ENCODE assay signal across 21 cellular contexts in the genomic region with DNA sequence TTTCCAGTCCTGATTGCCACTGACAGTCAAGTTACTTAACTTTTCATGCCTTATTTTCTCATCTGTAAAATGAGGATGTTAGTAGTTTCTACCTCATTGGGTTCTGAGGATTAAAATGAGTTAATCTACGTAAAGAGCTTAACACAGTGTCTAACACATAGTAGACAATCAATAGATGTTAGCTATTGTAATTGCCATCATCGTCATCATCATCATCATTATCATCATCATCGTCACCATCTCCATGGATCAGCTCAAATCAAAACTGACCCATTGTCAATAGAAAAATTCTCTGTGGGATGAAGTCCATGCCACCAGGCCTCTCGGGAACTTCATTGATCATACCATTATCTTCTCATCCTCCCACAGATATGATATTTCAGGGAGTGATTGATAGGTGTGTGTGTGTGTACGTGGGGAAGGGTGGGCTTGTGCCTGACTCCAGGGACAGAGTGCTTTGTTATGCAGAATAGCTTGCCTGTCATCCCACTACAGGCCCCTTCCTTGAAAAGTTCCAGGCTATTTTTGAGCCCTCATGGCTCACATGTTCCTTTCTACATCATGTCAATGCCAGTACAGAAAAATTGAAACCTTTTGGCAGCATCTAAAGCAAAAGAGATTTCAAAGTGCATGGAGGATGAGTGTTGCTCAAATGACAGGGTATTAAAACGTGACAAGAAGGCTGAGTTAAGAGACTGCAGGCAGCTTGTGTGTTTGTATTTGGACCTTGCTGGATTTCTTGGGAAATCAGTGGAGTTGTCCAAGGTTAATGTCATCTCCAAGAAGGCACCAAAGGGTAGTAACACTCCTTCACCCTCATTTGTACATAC.
"Had no signal": no experiment of that assay in that cellular context is flagged by ENCODE, and none has a peak within 500 bp of the region (broad histone marks: within the 10 kb centered on the region; RNA-seq: fewer than 3 reads in every experiment).

No MANE protein-coding gene starts in this region.

- H3K36me3 ChIP-seq: heart left ventricle, prostate gland, sigmoid colon, suprapubic skin, thyroid gland, uterus had no signal

- H3K9me3 Mint-ChIP-seq: nephron, type B pancreatic cell had no signal

- H3K4me3 ChIP-seq: dorsolateral prefrontal cortex, heart left ventricle, prostate gland, sigmoid colon, skin epidermis, suprapubic skin, thyroid gland, uterus had no signal

- H3K4me3 Mint-ChIP-seq: nephron, type B pancreatic cell had no signal

- ATAC-seq: esophagus mucosa; heart left ventricle; left lobe of liver; stimulated activated naive CD8-positive, alpha-beta T cell treated with anti-CD3 and anti-CD28 coated beads, Interleukin-15, Interleukin-2, amounts not matched to agents 100 U/mL and 50 U/mL, for 24 hours had no signal

- H3K9me3 ChIP-seq: heart left ventricle, prostate gland, sigmoid colon, suprapubic skin, thyroid gland, uterus had no signal

- H3K36me3 Mint-ChIP-seq: type B pancreatic cell had no signal

- DNase-seq: cortex of kidney; dorsolateral prefrontal cortex; effector CD8-positive, alpha-beta T cell; heart left ventricle; hippocampal formation; mammary epithelial cell; midbrain; retina; sigmoid colon; stimulated activated CD4-positive, alpha-beta T cell treated with anti-CD3 and anti-CD28 coated beads, Interleukin-2, amount 100 ng/mL, for 24 hours; stimulated activated naive CD8-positive, alpha-beta T cell treated with anti-CD3 and anti-CD28 coated beads, Interleukin-15, Interleukin-2, amounts not matched to agents 100 U/mL and 50 U/mL, for 24 hours; thyroid gland; uterus had no signal

- H3K4me1 ChIP-seq: heart left ventricle, parathyroid adenoma, prostate gland, sigmoid colon, suprapubic skin, thyroid gland, uterus had no signal

- H3K27ac Mint-ChIP-seq: nephron, type B pancreatic cell had no signal

- H3K27ac ChIP-seq: heart left ventricle, parathyroid adenoma, prostate gland, sigmoid colon, skin epidermis, suprapubic skin, thyroid gland, uterus had no signal
